In genomic region chr3:98559769-98560168, GRCh38 we compare ENCODE assay signal across 6 cellular contexts. TPM values are rescaled to one million over a fixed set of nuclear protein-coding genes. Genes with fewer than 3 reads are reported as not detected.
"Had no signal": no experiment of that assay in that cellular context is flagged by ENCODE, and none has a peak within 500 bp of the region (broad histone marks: within the 10 kb centered on the region; RNA-seq: fewer than 3 reads in every experiment).

No MANE protein-coding gene starts in this region.

RNA-seq across cellular contexts. Expression of gene GPR15, which starts 28.0 kb away (rescaled TPM):
- total RNA-seq: aorta, astrocyte, body of pancreas, cardiac septum, cerebellum had no signal
- polyA plus RNA-seq: adrenal gland, aorta had no signal
